ENCODE assay signal across 15 cellular contexts in genomic region chr20:48937674-48938073, GRCh38. TPM values are rescaled to one million over a fixed set of nuclear protein-coding genes. Genes with fewer than 3 reads are reported as not detected.
DNase-seq lines count a peak whose midpoint lies in the region; ATAC-seq, FAIRE-seq and TF ChIP-seq lines count a peak whose summit lies in the region.
"Had no signal": no experiment of that assay in that cellular context is flagged by ENCODE, and none has a peak within 500 bp of the region (broad histone marks: within the 10 kb centered on the region; RNA-seq: fewer than 3 reads in every experiment).

No MANE protein-coding gene starts in this region.

- H3K27me3 ChIP-seq in Caco-2 (replicated peaks; ENCODE audit: control insufficient read depth, insufficient read depth, low read length), result no peaks in the 10 kb centered on the region
- no peaks in the 10 kb centered on the region for H3K27me3 ChIP-seq in pancreas
- no peaks in the 10 kb centered on the region for H3K27me3 ChIP-seq in CD8-positive, alpha-beta memory T cell (ENCODE audit: insufficient read depth, low read length, poor library complexity, severe bottlenecking)
- H3K27me3 ChIP-seq: BE2C, SJCRH30 had no signal

- no peaks in the 10 kb centered on the region for H3K4me1 Mint-ChIP-seq in Caco-2 (ENCODE audit: low read depth, unreplicated experiment)
- H3K4me1 Mint-ChIP-seq in CD8-positive, alpha-beta memory T cell, result peaks cover 23 to 47% (median 28%) of the 10 kb centered on the region in 3 donors
- peaks cover 27% of the 10 kb centered on the region for H3K4me1 Mint-ChIP-seq in stimulated activated naive CD8-positive, alpha-beta T cell treated with anti-CD3 and anti-CD28 coated beads, Interleukin-15, amount 100 ng/mL, for 72 hours

- H3K36me3 ChIP-seq in Caco-2 (ENCODE audit: control insufficient read depth, insufficient read depth, low read length), result peaks cover 4% of the 10 kb centered on the region; the same call in 1 of the 2 replicates
- H3K36me3 ChIP-seq in pancreas, result no peaks in the 10 kb centered on the region
- peaks cover 1% of the 10 kb centered on the region for H3K36me3 ChIP-seq in CD8-positive, alpha-beta memory T cell (ENCODE audit: insufficient read depth, low read length)

- H3K9me3 Mint-ChIP-seq in Caco-2 (ENCODE audit: unreplicated experiment), result no peaks in the 10 kb centered on the region
- H3K9me3 Mint-ChIP-seq in CD8-positive, alpha-beta memory T cell, result no peaks in the 10 kb centered on the region
- H3K9me3 Mint-ChIP-seq in stimulated activated naive CD8-positive, alpha-beta T cell treated with anti-CD3 and anti-CD28 coated beads, Interleukin-15, amount 100 ng/mL, for 72 hours, result no peaks in the 10 kb centered on the region
- H3K9me3 Mint-ChIP-seq: IgD-negative memory B cell had no signal

- intact Hi-C loops in Caco-2 (cut with micrococcal nuclease; ENCODE audit: unreplicated experiment) (no loop called here), pancreas (cut with DNase I) (no loop called here)

- H3K36me3 Mint-ChIP-seq in Caco-2 (ENCODE audit: insufficient read depth, unreplicated experiment), result peaks cover 29% of the 10 kb centered on the region
- peaks cover 0 to 25% (median 0%) of the 10 kb centered on the region in 3 donors for H3K36me3 Mint-ChIP-seq in CD8-positive, alpha-beta memory T cell

- TF ChIP-seq CTCF in Caco-2 (IDR thresholded peaks at IDR 0.05; ENCODE audit: insufficient read depth in 1 of 2, low read depth in 1 of 2, low read length in 1 of 2, severe bottlenecking in 1 of 2, unreplicated experiment in 1 of 2) (no peak), LNCaP clone FGC (IDR thresholded peaks at IDR 0.05; ENCODE audit: control insufficient read depth, extremely low read depth, insufficient read depth) (no peak), fibroblast of villous mesenchyme (IDR thresholded peaks at IDR 0.05; ENCODE audit: insufficient read depth, low read depth, low read length) (no peak), pancreas (IDR thresholded peaks at IDR 0.05) (no peak)

- H3K4me1 ChIP-seq in Caco-2 (no peaks in the 10 kb centered on the region), pancreas (peaks cover 6 to 27% (median 18%) of the 10 kb centered on the region in 3 donors)
- no peaks in the 10 kb centered on the region for H3K4me1 ChIP-seq in CD8-positive, alpha-beta memory T cell (ENCODE audit: insufficient read depth, low read length)
- H3K4me1 ChIP-seq: BE2C, SJCRH30 had no signal

- no peak for FAIRE-seq in pancreas (lab: Jason Lieb, UNC)
- FAIRE-seq: H54 had no signal

- CTCF ChIA-PET in Caco-2 (lab: Charles Lee), result no interaction called here
- CTCF ChIA-PET in CD8-positive, alpha-beta memory T cell (lab: Charles Lee), result no interaction called here

- H3K9me3 ChIP-seq in Caco-2, result no peaks in the 10 kb centered on the region
- no peaks in the 10 kb centered on the region for H3K9me3 ChIP-seq in pancreas
- no peaks in the 10 kb centered on the region for H3K9me3 ChIP-seq in CD8-positive, alpha-beta memory T cell (ENCODE audit: low read length)
- H3K9me3 ChIP-seq: BE2C had no signal

- POLR2A ChIA-PET in Caco-2 (lab: Charles Lee), result no interaction called here
- POLR2A ChIA-PET in CD8-positive, alpha-beta memory T cell (lab: Charles Lee), result no interaction called here

- no peaks in the 10 kb centered on the region for H3K27me3 Mint-ChIP-seq in Caco-2 (ENCODE audit: insufficient read depth, unreplicated experiment)
- no peaks in the 10 kb centered on the region for H3K27me3 Mint-ChIP-seq in CD8-positive, alpha-beta memory T cell
- no peaks in the 10 kb centered on the region for H3K27me3 Mint-ChIP-seq in stimulated activated naive CD8-positive, alpha-beta T cell treated with anti-CD3 and anti-CD28 coated beads, Interleukin-15, amount 100 ng/mL, for 72 hours
- H3K27me3 Mint-ChIP-seq: IgD-negative memory B cell had no signal

- no TSS peak for BruUV-seq in Caco-2 (replicated peaks; lab: Mats Ljungman, UMichigan)

- WGBS in pancreas, 2 donors, result 35 to 38% methylated on average over 5 of the region's 5 CpGs

- H3K27ac Mint-ChIP-seq in Caco-2 (ENCODE audit: unreplicated experiment), result peak overlapping the region; percentile 13
- H3K27ac Mint-ChIP-seq in CD8-positive, alpha-beta memory T cell, result no peak overlapping the region
- H3K27ac Mint-ChIP-seq in stimulated activated naive CD8-positive, alpha-beta T cell treated with anti-CD3 and anti-CD28 coated beads, Interleukin-15, amount 100 ng/mL, for 72 hours, result no peak overlapping the region

- H3K4me3 ChIP-seq in Caco-2 (ENCODE audit: low read depth, low read length), result no peak overlapping the region
- no peak overlapping the region for H3K4me3 ChIP-seq in LNCaP clone FGC (ENCODE audit: low read depth, low read length)
- no peak overlapping the region for H3K4me3 ChIP-seq in fibroblast of villous mesenchyme (ENCODE audit: low read depth, low read length)
- H3K4me3 ChIP-seq in pancreas, result no peak overlapping the region
- no peak overlapping the region for H3K4me3 ChIP-seq in CD8-positive, alpha-beta memory T cell (ENCODE audit: low read length)
- H3K4me3 ChIP-seq: SJCRH30 had no signal

- peak in 3 of 4 donors; percentile 62 to 84 (median 67) for ATAC-seq in pancreas
- no peak for ATAC-seq in stimulated activated naive CD8-positive, alpha-beta T cell treated with anti-CD3 and anti-CD28 coated beads, Interleukin-15, amount 100 ng/mL, for 72 hours

- H3K27ac ChIP-seq in pancreas, result no peak overlapping the region
- no peak overlapping the region for H3K27ac ChIP-seq in CD8-positive, alpha-beta memory T cell (ENCODE audit: low read depth, low read length)
- H3K27ac ChIP-seq: SJCRH30 had no signal

- DNase-seq in Caco-2, result no peak
- DNase-seq in LNCaP clone FGC (ENCODE audit: low read depth), result peak; percentile 50
- peak; percentile 80 for DNase-seq in fibroblast of villous mesenchyme (ENCODE audit: low read depth)
- DNase-seq in pancreas, result peak in 1 of 6 donors; percentile 18
- DNase-seq in OCI-M2 (lab: John Stamatoyannopoulos, UW; ENCODE audit: unreplicated experiment), result no peak
- DNase-seq in CD8-positive, alpha-beta memory T cell, result no peak
- DNase-seq in HK-2 (ENCODE audit: unreplicated experiment), result no peak
- DNase-seq in stimulated activated naive CD8-positive, alpha-beta T cell treated with anti-CD3 and anti-CD28 coated beads, Interleukin-15, amount 100 ng/mL, for 72 hours, result no peak
- DNase-seq: BE2C, NCI-H1417, NCI-H1930, NCI-H510A, SJCRH30 had no signal

- H3K4me3 Mint-ChIP-seq in Caco-2 (ENCODE audit: unreplicated experiment), result no peak overlapping the region
- no peak overlapping the region for H3K4me3 Mint-ChIP-seq in CD8-positive, alpha-beta memory T cell
- no peak overlapping the region for H3K4me3 Mint-ChIP-seq in stimulated activated naive CD8-positive, alpha-beta T cell treated with anti-CD3 and anti-CD28 coated beads, Interleukin-15, amount 100 ng/mL, for 72 hours
- H3K4me3 Mint-ChIP-seq: IgD-negative memory B cell had no signal

RNA-seq across cellular contexts. Expression of gene ARFGEF2, which starts 16.2 kb away (rescaled TPM):
- total RNA-seq in Caco-2 (2022) (78.8 and 83.2 TPM in 2 replicates), fibroblast of villous mesenchyme (41.9 and 47.5 TPM in 2 replicates), pancreas (10 to 100 TPM; 20.9 to 26.2 (median 23.6) TPM)
- polyA plus RNA-seq in pancreas, result 10 to 100 TPM in 1 of 2 donors, 1 to 10 TPM in 1; 6.9 to 10.1 TPM
- total RNA-seq in CD8-positive, alpha-beta memory T cell, result 10 to 100 TPM; 36.6 to 37.6 TPM
- polyA plus RNA-seq in CD8-positive, alpha-beta memory T cell, result 9.5 TPM

Comparison
In these comparisons a context has a peak if more than half of its experiments do, and no peak if none do; other contexts are left out.
1. DNase-seq: peak in LNCaP clone FGC (single experiment) and fibroblast of villous mesenchyme (single experiment); none in Caco-2 (0 of 2), OCI-M2 (single experiment), CD8-positive, alpha-beta memory T cell (0 of 5), HK-2 (single experiment) and stimulated activated naive CD8-positive, alpha-beta T cell treated with anti-CD3 and anti-CD28 coated beads, Interleukin-15, amount 100 ng/mL, for 72 hours (0 of 2).